Comparison of ENCODE assay signal across 1 cellular context in genomic region chr1:58858344-58858673, GRCh38.
TF ChIP-seq lines count a peak whose summit lies in the region.

No MANE protein-coding gene starts in this region.

TF ChIP-seq in H1, 55 proteins besides CTCF, POLR2A, EP300 and RAD21:
- no peak for TF ChIP-seq HDAC6 (IDR thresholded peaks at IDR 0.05; ENCODE audit: low read depth, low read length)
- no peak for TF ChIP-seq SIX5 (IDR thresholded peaks at IDR 0.05; ENCODE audit: low read depth, low read length)
- no peak for TF ChIP-seq JUND (IDR thresholded peaks at IDR 0.05; ENCODE audit: low read length)
- TF ChIP-seq KDM1A (IDR thresholded peaks at IDR 0.05; ENCODE audit: borderline replicate concordance, low read length) = no peak
- TF ChIP-seq CBX5 (IDR thresholded peaks at IDR 0.05; ENCODE audit: low read depth, low read length) = no peak
- no peak for TF ChIP-seq SP4 (IDR thresholded peaks at IDR 0.05; ENCODE audit: low read length)
